8 cellular contexts compared by ENCODE assay signal in the genomic region with DNA sequence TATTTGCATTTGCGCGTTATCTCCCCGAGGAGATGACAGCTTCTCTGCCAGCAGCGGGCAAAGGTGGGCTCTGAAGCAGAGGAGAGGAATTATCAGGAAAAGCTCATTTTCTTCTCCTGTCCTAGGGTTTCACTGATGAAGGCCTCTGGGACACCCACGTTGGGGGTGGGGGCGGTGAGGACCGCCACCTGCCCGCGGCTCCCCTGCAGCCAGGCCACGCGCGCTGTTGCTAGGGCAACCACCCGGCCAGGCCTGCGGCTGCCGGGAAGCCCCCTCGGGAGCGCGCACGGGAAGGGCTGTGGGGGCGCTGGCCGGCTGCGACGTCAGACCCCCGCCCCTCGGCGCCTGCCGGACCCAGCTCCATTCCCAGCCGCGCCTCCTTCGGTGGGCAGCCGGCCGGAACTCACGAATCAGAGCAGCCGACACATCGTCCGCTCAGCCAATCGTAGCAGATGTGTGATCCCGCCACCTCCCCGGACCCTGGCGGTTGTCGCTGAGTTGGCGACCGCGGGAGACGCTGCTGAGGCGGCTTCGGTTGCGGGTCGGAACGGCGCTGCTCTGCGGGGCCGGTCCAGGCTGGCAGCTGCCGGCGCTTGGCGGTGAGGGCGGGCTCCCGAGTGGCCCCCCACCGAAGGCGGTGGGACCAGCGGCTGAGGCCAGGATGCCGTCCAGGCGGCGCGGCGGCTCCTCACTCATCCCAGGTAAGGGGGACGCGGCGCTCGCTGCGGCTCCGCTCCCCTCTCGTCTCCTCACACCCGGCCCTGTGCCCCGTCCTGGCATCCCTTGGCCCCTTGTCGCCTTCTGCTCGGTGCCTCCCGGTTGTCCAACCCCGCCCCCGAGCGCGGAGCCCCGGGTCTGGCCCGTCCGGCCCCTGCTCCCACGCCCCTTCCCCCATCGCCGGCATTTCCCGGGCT. TPM values are rescaled to one million over a fixed set of nuclear protein-coding genes. Genes with fewer than 3 reads are reported as not detected.
DNase-seq lines count a peak whose midpoint lies in the region; ATAC-seq and TF ChIP-seq lines count a peak whose summit lies in the region.

A gene (plus strand): TSS at position 513 of the 914 bp plus-strand sequence. CDS start 35,092 bp downstream, outside the sequence.

- peak; percentile 48 for TF ChIP-seq CTCF in AG10803 (conservative IDR thresholded peaks at IDR 0.05; ENCODE audit: low read length)
- peak; percentile 50 for TF ChIP-seq CTCF in choroid plexus epithelial cell (conservative IDR thresholded peaks at IDR 0.05; ENCODE audit: low read depth, low read length)

- POLR2A ChIA-PET in activated CD4-positive, alpha-beta T cell treated with anti-CD3 and anti-CD28 coated beads for 36 hours (lab: Charles Lee) = no interaction called here

- peak within 1 kb of the TSS; percentile 81 for H3K4me3 Mint-ChIP-seq in activated CD4-positive, alpha-beta T cell treated with anti-CD3 and anti-CD28 coated beads for 36 hours

- H3K27ac Mint-ChIP-seq in activated CD4-positive, alpha-beta T cell treated with anti-CD3 and anti-CD28 coated beads for 36 hours = peak within 1 kb of the TSS; percentile 32

- peaks cover 17% of the 10 kb centered on the region for H3K27me3 Mint-ChIP-seq in activated CD4-positive, alpha-beta T cell treated with anti-CD3 and anti-CD28 coated beads for 36 hours

- peak; percentile 90 for ATAC-seq in GM19025 (IDR thresholded peaks at IDR 0.05; ENCODE audit: low read depth, unreplicated experiment)
- ATAC-seq in HG03280 (IDR thresholded peaks at IDR 0.05; ENCODE audit: unreplicated experiment) = peak; percentile 93
- peak; percentile 96 for ATAC-seq in activated CD4-positive, alpha-beta T cell treated with anti-CD3 and anti-CD28 coated beads for 36 hours

- peaks cover 33% of the 10 kb centered on the region for H3K4me1 Mint-ChIP-seq in activated CD4-positive, alpha-beta T cell treated with anti-CD3 and anti-CD28 coated beads for 36 hours

- no peaks in the 10 kb centered on the region for H3K36me3 Mint-ChIP-seq in activated CD4-positive, alpha-beta T cell treated with anti-CD3 and anti-CD28 coated beads for 36 hours (ENCODE audit: low read depth)

- H3K9me3 Mint-ChIP-seq in activated CD4-positive, alpha-beta T cell treated with anti-CD3 and anti-CD28 coated beads for 36 hours (ENCODE audit: low read depth) = no peaks in the 10 kb centered on the region

- intact Hi-C loops in activated CD4-positive, alpha-beta T cell treated with anti-CD3 and anti-CD28 coated beads for 36 hours (cut with DNase I, micrococcal nuclease) = loop anchor here in 1 of 2 experiments (1.0 kb wide), 4 partner anchors 91 to 332 kb away; a partner anchor contains a TSS

- H3K4me3 ChIP-seq in AG10803 (ENCODE audit: low read length) (peak within 1 kb of the TSS; percentile 95), choroid plexus epithelial cell (ENCODE audit: low read depth, low read length) (peak within 1 kb of the TSS; percentile 97)

- DNase-seq in AG10803 (ENCODE audit: low read depth) (peak; percentile 72), NCI-H345 treated with DMSO at 0.1 percent for 48 hours (lab: John Stamatoyannopoulos, UW; ENCODE audit: unreplicated experiment) (peak; percentile 70), choroid plexus epithelial cell (ENCODE audit: low read depth) (peak; percentile 84), kidney glomerular epithelial cell (lab: John Stamatoyannopoulos, UW) (peak; percentile 71)
- peak; percentile 88 for DNase-seq in activated CD4-positive, alpha-beta T cell treated with anti-CD3 and anti-CD28 coated beads for 36 hours
- peak; percentile 58 to 72 for DNase-seq in stimulated activated CD4-positive, alpha-beta T cell treated with anti-CD3 and anti-CD28 coated beads, Interleukin-15, amount 100 ng/mL, for 48 hours (ENCODE audit: low read depth in 2 of 2)

- CTCF ChIA-PET in activated CD4-positive, alpha-beta T cell treated with anti-CD3 and anti-CD28 coated beads for 36 hours (lab: Charles Lee) = interaction anchor here (0.6 to 0.7 kb wide), 4 partner anchors 59 to 235 kb away, joined by 3 to 4 read pairs (median 3); no protein-coding TSS in a partner anchor

RNA-seq across cellular contexts. Expression of the gene that starts here (rescaled TPM):
- 1 to 10 TPM; 1.0 to 1.1 TPM for total RNA-seq in activated CD4-positive, alpha-beta T cell treated with anti-CD3 and anti-CD28 coated beads for 36 hours

Comparison
In these comparisons a context has a peak if more than half of its experiments do, and no peak if none do; other contexts are left out.
1. Peak in every context shown above with its lines: DNase-seq, ATAC-seq and H3K4me3 ChIP-seq.